ENCODE assay signal across 8 cellular contexts in genomic region chr3:158791259-158791920, GRCh38. TPM values are rescaled to one million over a fixed set of nuclear protein-coding genes. Genes with fewer than 3 reads are reported as not detected.
DNase-seq lines count a peak whose midpoint lies in the region; ATAC-seq and TF ChIP-seq lines count a peak whose summit lies in the region.

No MANE protein-coding gene starts in this region.

- H3K4me1 Mint-ChIP-seq in neural crest cell: peaks cover 4% of the 10 kb centered on the region

- peaks cover 18% of the 10 kb centered on the region for H3K27me3 Mint-ChIP-seq in neural crest cell (ENCODE audit: low read depth)

- TF ChIP-seq CTCF in neural crest cell (conservative IDR thresholded peaks at IDR 0.05): peak; percentile 90

- DNase-seq in DMS114 treated with DMSO at 0.1 percent for 48 hours (lab: John Stamatoyannopoulos, UW; ENCODE audit: unreplicated experiment) (peak; percentile 70), NCI-H446 (lab: John Stamatoyannopoulos, UW) (peak; percentile 34 to 89), fibroblast of gingiva (ENCODE audit: low read depth) (peak; percentile 70), neural crest cell (ENCODE audit: low read depth, low spot score) (no peak)
- peak; percentile 34 for DNase-seq in activated CD4-positive, alpha-beta T cell treated with anti-CD3 and anti-CD28 coated beads for 48 hours

- no peak overlapping the region for H3K4me3 Mint-ChIP-seq in neural crest cell

- ATAC-seq in GM19395 (IDR thresholded peaks at IDR 0.05; ENCODE audit: unreplicated experiment): peak; percentile 84
- ATAC-seq in HG03432 (IDR thresholded peaks at IDR 0.05; ENCODE audit: unreplicated experiment): peak; percentile 82
- no peak for ATAC-seq in GM21737 (IDR thresholded peaks at IDR 0.05; ENCODE audit: unreplicated experiment)

- no peaks in the 10 kb centered on the region for H3K9me3 Mint-ChIP-seq in neural crest cell

- no peak overlapping the region for H3K27ac Mint-ChIP-seq in neural crest cell (ENCODE audit: unreplicated experiment)

- no peaks in the 10 kb centered on the region for H3K36me3 Mint-ChIP-seq in neural crest cell (ENCODE audit: low read depth)

RNA-seq across cellular contexts. Expression of gene MFSD1, which starts 10.5 kb away (rescaled TPM):
- total RNA-seq in neural crest cell: 16.9 and 18.5 TPM in 2 replicates

RNA-seq across cellular contexts. Expression of gene RARRES1, which starts 59.1 kb away (rescaled TPM):
- total RNA-seq in neural crest cell: 1.4 and 2.5 TPM in 2 replicates
